In genomic region chr3:82144811-82145210, GRCh38 we compare ENCODE assay signal across 18 cellular contexts.
DNase-seq lines count a peak whose midpoint lies in the region; ATAC-seq, FAIRE-seq and TF ChIP-seq lines count a peak whose summit lies in the region.
"Had no signal": no experiment of that assay in that cellular context is flagged by ENCODE, and none has a peak within 500 bp of the region (broad histone marks: within the 10 kb centered on the region; RNA-seq: fewer than 3 reads in every experiment).

No MANE protein-coding gene starts in this region.

- H4K8ac ChIP-seq in neuronal stem cell (ENCODE audit: low read depth, low read length), result no peak overlapping the region

- H3K27me3 ChIP-seq in bronchial epithelial cell (ENCODE audit: control insufficient read depth, insufficient read depth, low read length) (no peaks in the 10 kb centered on the region), neuronal stem cell (ENCODE audit: control insufficient read depth in 3 of 3, insufficient read depth in 3 of 3, low read depth in 1 of 3, low read length in 3 of 3) (no peaks in the 10 kb centered on the region)
- H3K27me3 ChIP-seq: BLaER1 had no signal

- H3K18ac ChIP-seq in neuronal stem cell (ENCODE audit: low read length), result no peak overlapping the region

- no peak overlapping the region for H4K91ac ChIP-seq in neuronal stem cell (ENCODE audit: low read depth, low read length, poor library complexity)

- H3K4me1 ChIP-seq in neuronal stem cell (ENCODE audit: control insufficient read depth in 2 of 2, insufficient read depth in 1 of 2, low read depth in 1 of 2, low read length in 2 of 2), result no peaks in the 10 kb centered on the region
- H3K4me1 ChIP-seq: BLaER1, Caco-2 had no signal

- WGBS in neuronal stem cell (ENCODE audit: extremely low coverage in 2 of 2, insufficient read length in 2 of 2, insufficient replicate concordance in 1 of 2), 2 donors, result no CpG with 5 or more reads among the region's 3 CpGs

- H2AFZ ChIP-seq in neuronal stem cell (ENCODE audit: low read length), result no peak overlapping the region
- H2AFZ ChIP-seq: GM23338 had no signal

- H2AK5ac ChIP-seq in neuronal stem cell (ENCODE audit: low read depth, low read length), result no peak overlapping the region

- no peaks in the 10 kb centered on the region for H3K79me1 ChIP-seq in neuronal stem cell (ENCODE audit: low read depth, low read length)

- no peak for TF ChIP-seq CTCF in bronchial epithelial cell (IDR thresholded peaks at IDR 0.05; ENCODE audit: insufficient read depth, low read length, severe bottlenecking)

- H2BK12ac ChIP-seq in neuronal stem cell (ENCODE audit: low read length), result no peak overlapping the region

- FAIRE-seq in HTR-8/SVneo (lab: Jason Lieb, UNC), result peak; percentile 48
- peak; percentile 18 for FAIRE-seq in bronchial epithelial cell (lab: Jason Lieb, UNC)
- FAIRE-seq: G401.6, GM19239 had no signal

- DNase-seq in HTR-8/SVneo (ENCODE audit: insufficient read length, low spot score) (no peak), NCI-H146 treated with DMSO at 0.1 percent for 48 hours (lab: John Stamatoyannopoulos, UW; ENCODE audit: unreplicated experiment) (peak; percentile 34), bronchial epithelial cell (ENCODE audit: low read depth) (no peak), kidney tubule cell (ENCODE audit: low spot score) (no peak), neuronal stem cell (ENCODE audit: low spot score) (no peak)
- DNase-seq: Caco-2; CD4-positive, CD25-positive, alpha-beta regulatory T cell; CD8-positive, alpha-beta T cell; DMS153; DND-41; H9; HFFc6 had no signal

- H3K23ac ChIP-seq in neuronal stem cell (ENCODE audit: low read depth, low read length, poor library complexity), result no peak overlapping the region

- no peak overlapping the region for H3K4me3 ChIP-seq in bronchial epithelial cell (ENCODE audit: low read depth, low read length)
- no peak overlapping the region for H3K4me3 ChIP-seq in neuronal stem cell (ENCODE audit: low read length in 2 of 2)
- H3K4me3 ChIP-seq: BLaER1, GM23338 had no signal

- no peak overlapping the region for H3K4me2 ChIP-seq in neuronal stem cell (ENCODE audit: insufficient read depth, low read length, poor library complexity, severe bottlenecking)
- H3K4me2 ChIP-seq: BLaER1, GM23338 had no signal

- H2BK5ac ChIP-seq in neuronal stem cell (ENCODE audit: low read length), result no peak overlapping the region

- H3K9me3 ChIP-seq in neuronal stem cell (replicated peaks in 1 of 2; ENCODE audit: control insufficient read depth in 2 of 2, insufficient read depth in 1 of 2, low read depth in 1 of 2, low read length in 2 of 2), result no peaks in the 10 kb centered on the region
- H3K9me3 ChIP-seq: BLaER1, Caco-2 had no signal

- no peak overlapping the region for H3K27ac ChIP-seq in neuronal stem cell (replicated peaks; ENCODE audit: low read length)
- H3K27ac ChIP-seq: BLaER1, C4-2B had no signal

- no peaks in the 10 kb centered on the region for H3K36me3 ChIP-seq in bronchial epithelial cell (ENCODE audit: control insufficient read depth, insufficient read depth, low read length)
- no peaks in the 10 kb centered on the region for H3K36me3 ChIP-seq in neuronal stem cell (replicated peaks in 1 of 2; ENCODE audit: control insufficient read depth in 2 of 2, insufficient read depth in 2 of 2, low read length in 2 of 2)
- H3K36me3 ChIP-seq: BLaER1 had no signal

- no peak overlapping the region for H2BK120ac ChIP-seq in neuronal stem cell (ENCODE audit: low read depth, low read length)

- no peak overlapping the region for H3K9ac ChIP-seq in neuronal stem cell (ENCODE audit: low read depth, low read length, poor library complexity)
- H3K9ac ChIP-seq: BLaER1 had no signal

- H2BK15ac ChIP-seq in neuronal stem cell (ENCODE audit: low read length), result no peak overlapping the region

- H3K14ac ChIP-seq in neuronal stem cell (ENCODE audit: low read length), result no peak overlapping the region

- ATAC-seq in HG03045 (IDR thresholded peaks at IDR 0.05; ENCODE audit: unreplicated experiment), result no peak
- ATAC-seq: CD8-positive, alpha-beta T cell; GM23338 had no signal

- no peak overlapping the region for H3K4ac ChIP-seq in neuronal stem cell (ENCODE audit: low read length)
